ENCODE assay signal across 8 cellular contexts in the genomic region with DNA sequence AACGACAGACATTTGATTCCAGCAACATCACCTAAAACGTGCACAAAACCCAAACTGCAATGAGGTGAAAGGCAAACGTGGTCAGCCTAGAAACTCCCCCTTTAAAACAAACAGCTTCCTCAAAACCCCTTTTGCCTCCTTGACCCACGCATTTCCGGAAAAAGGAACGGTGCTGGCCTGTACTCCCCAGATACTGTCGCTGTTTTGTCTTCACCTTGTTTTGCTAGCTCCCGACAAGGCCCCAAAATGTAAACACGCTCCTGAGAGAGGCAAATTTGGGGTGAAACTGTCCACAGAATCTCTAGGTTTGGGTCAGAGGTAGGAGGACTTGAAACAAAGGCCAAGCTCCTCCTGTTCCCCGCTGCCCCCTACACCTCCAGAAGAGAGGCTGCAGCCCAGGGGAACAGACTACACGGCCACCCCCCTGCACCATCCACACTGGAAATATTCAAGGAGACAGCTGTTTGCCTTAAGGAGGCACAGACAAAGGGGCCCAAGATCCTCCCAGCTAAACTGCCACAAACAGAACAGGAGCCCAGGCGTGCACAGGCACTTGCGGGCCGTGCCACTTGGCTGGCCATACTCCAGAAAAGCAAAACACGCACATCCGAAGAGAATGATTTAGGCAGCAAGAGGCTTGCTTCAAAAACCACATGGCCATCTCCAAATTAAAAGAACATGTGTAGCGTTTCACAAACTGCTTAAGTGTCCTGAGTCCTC.
DNase-seq lines count a peak whose midpoint lies in the region; FAIRE-seq and TF ChIP-seq lines count a peak whose summit lies in the region.

No MANE protein-coding gene starts in this region.

- no peaks in the 10 kb centered on the region for H3K9me3 ChIP-seq in A673 (ENCODE audit: low read depth, low read length, poor library complexity, severe bottlenecking)

- H3K27ac Mint-ChIP-seq in mesothelial cell of epicardium = peak overlapping the region; percentile 95

- H3K27me3 ChIP-seq in A673 (replicated peaks; ENCODE audit: insufficient read depth, low read depth, low read length, poor library complexity) (no peaks in the 10 kb centered on the region), dorsolateral prefrontal cortex (no peaks in the 10 kb centered on the region)

- no peak for TF ChIP-seq POLR2A in H54 (IDR thresholded peaks at IDR 0.05; ENCODE audit: low read depth, low read length)

- no peaks in the 10 kb centered on the region for H3K27me3 Mint-ChIP-seq in mesothelial cell of epicardium (ENCODE audit: low read depth)

- intact Hi-C loops in A673 (cut with micrococcal nuclease; ENCODE audit: unreplicated experiment) = no loop called here
- intact Hi-C loops in dorsolateral prefrontal cortex (cut with DNase I) = loop anchor here in 1 of 2 donors (2.0 to 5.0 kb wide), 2 partner anchors 42 to 43 kb away; no protein-coding TSS in a partner anchor

- H3K9me3 Mint-ChIP-seq in mesothelial cell of epicardium = no peaks in the 10 kb centered on the region

- POLR2A ChIA-PET in A673 (lab: Charles Lee; ENCODE audit: low non-redundant PET) = no interaction called here

- H3K27ac ChIP-seq in A673 (ENCODE audit: low read depth, low read length, poor library complexity, severe bottlenecking) (peak overlapping the region; percentile 84), dorsolateral prefrontal cortex (peak overlapping the region in 27 of 59 donors; percentile 1 to 89 (median 43))

- H3K4me3 Mint-ChIP-seq in mesothelial cell of epicardium = peak overlapping the region; percentile 86

- H3K4me1 Mint-ChIP-seq in mesothelial cell of epicardium = peaks cover 27% of the 10 kb centered on the region

- no TSS peak for BruUV-seq in A673 (replicated peaks; lab: Mats Ljungman, UMichigan)

- peaks cover 23% of the 10 kb centered on the region for H3K4me1 ChIP-seq in A673 (ENCODE audit: insufficient read depth, low read length, poor library complexity, severe bottlenecking)

- CTCF ChIA-PET in A673 (lab: Charles Lee) = interaction anchor here (0.6 kb wide), 1 partner anchor 85 kb away, joined by 4 read pairs; no protein-coding TSS in a partner anchor

- no peaks in the 10 kb centered on the region for H3K36me3 Mint-ChIP-seq in mesothelial cell of epicardium

- H3K4me3 ChIP-seq in A673 (ENCODE audit: low read depth, low read length, poor library complexity, severe bottlenecking) (peak overlapping the region; percentile 84), GM12875 (ENCODE audit: low read depth, low read length) (peak overlapping the region; percentile 66), dorsolateral prefrontal cortex (peak overlapping the region; percentile 48 to 91 (median 72))

- FAIRE-seq in HTR-8/SVneo (lab: Jason Lieb, UNC) (no peak), H54 (lab: Jason Lieb, UNC) (no peak)

- TF ChIP-seq CTCF in A673 (conservative IDR thresholded peaks at IDR 0.05; ENCODE audit: low read depth, low read length) = no peak
- TF ChIP-seq CTCF in GM12875 (IDR thresholded peaks at IDR 0.05; ENCODE audit: borderline replicate concordance, insufficient read depth, low read depth, low read length) = no peak
- no peak for TF ChIP-seq CTCF in dorsolateral prefrontal cortex (IDR thresholded peaks at IDR 0.05 in 54 of 56, conservative IDR thresholded peaks at IDR 0.05 in 2 of 56; ENCODE audit: low read depth in 1 of 56, partially characterized antibody in 56 of 56)
- no peak for TF ChIP-seq CTCF in mesothelial cell of epicardium (IDR thresholded peaks at IDR 0.05; ENCODE audit: unreplicated experiment)

- no peaks in the 10 kb centered on the region for H3K36me3 ChIP-seq in A673 (ENCODE audit: insufficient read depth, low read length, poor library complexity, severe bottlenecking)

- DNase-seq in A673 (ENCODE audit: low spot score) (peak; percentile 64), OCI-M1 (lab: John Stamatoyannopoulos, UW) (peak; percentile 90), dorsolateral prefrontal cortex (no peak), mesothelial cell of epicardium (ENCODE audit: low spot score in 2 of 2, unreplicated experiment in 2 of 2) (no peak), SHP77 treated with DMSO at 0.1 percent for 48 hours (lab: John Stamatoyannopoulos, UW) (no peak), HTR-8/SVneo (ENCODE audit: insufficient read length, low spot score) (no peak), H54 (ENCODE audit: insufficient read length, low spot score) (no peak)

Comparison
In these comparisons a context has a peak if more than half of its experiments do, and no peak if none do; other contexts are left out.
1. DNase-seq: peak in A673 (single experiment) and OCI-M1 (single experiment); none in dorsolateral prefrontal cortex (0 of 10), mesothelial cell of epicardium (0 of 2), SHP77 treated with DMSO at 0.1 percent for 48 hours (single experiment), HTR-8/SVneo (single experiment) and H54 (single experiment).
2. Peak in every context shown above with its lines, with median percentiles within 50 percentile points of each other: H3K4me3 ChIP-seq.